9 cellular contexts compared by ENCODE assay signal in the genomic region with DNA sequence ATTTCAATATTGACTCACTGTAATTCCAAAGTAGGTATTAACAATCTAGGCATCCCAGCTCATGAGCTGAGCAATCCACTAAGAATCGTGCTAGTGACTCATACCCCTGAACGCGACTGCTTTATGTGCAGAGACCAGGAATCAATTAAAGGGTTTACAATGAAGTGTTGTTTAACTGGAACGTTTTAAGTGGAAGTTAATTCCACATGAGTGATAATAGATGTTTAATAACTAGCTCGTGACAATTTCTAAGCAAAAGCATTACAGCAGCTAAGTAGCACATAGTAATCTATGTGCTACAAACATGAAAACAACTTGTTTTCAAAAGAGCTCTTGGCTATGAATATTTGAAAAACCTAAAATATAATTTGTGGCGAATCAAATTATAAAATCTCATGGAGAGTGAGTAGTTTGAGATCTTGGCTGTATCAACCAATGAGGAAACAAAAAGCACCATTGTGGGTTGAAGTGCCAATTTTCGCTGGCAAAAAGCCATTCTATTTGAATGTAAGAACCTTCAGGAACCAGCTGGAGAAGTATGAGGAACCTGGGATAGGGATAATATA. TPM values are rescaled to one million over a fixed set of nuclear protein-coding genes. Genes with fewer than 3 reads are reported as not detected.
DNase-seq lines count a peak whose midpoint lies in the region; ATAC-seq and TF ChIP-seq lines count a peak whose summit lies in the region.
"Had no signal": no experiment of that assay in that cellular context is flagged by ENCODE, and none has a peak within 500 bp of the region (broad histone marks: within the 10 kb centered on the region; RNA-seq: fewer than 3 reads in every experiment).

No MANE protein-coding gene starts in this region.

- H3K36me3 ChIP-seq in subcutaneous abdominal adipose tissue (ENCODE audit: control insufficient read depth in 5 of 5, insufficient read depth in 5 of 5, low read length in 5 of 5) (no peaks in the 10 kb centered on the region), lower lobe of right lung (no peaks in the 10 kb centered on the region), prostate gland (no peaks in the 10 kb centered on the region)
- H3K36me3 ChIP-seq: heart left ventricle had no signal

- H3K9me3 ChIP-seq in subcutaneous abdominal adipose tissue (ENCODE audit: control insufficient read depth in 5 of 5, low read length in 5 of 5) (no peaks in the 10 kb centered on the region), lower lobe of right lung (no peaks in the 10 kb centered on the region), prostate gland (no peaks in the 10 kb centered on the region)
- H3K9me3 ChIP-seq: heart left ventricle had no signal

- DNase-seq in HPDE6-E6E7 (ENCODE audit: extremely low spot score) (peak; percentile 81), NCI-H510A (lab: John Stamatoyannopoulos, UW) (peak; percentile 23), epithelial cell of proximal tubule (ENCODE audit: low read depth) (peak; percentile 88), lower lobe of right lung (no peak), prostate gland (ENCODE audit: low spot score) (no peak)
- DNase-seq in stimulated activated CD4-positive, alpha-beta T cell treated with anti-CD3 and anti-CD28 coated beads, Interleukin-4, amount 100 ng/mL, for 4 hours, result no peak
- DNase-seq: heart left ventricle had no signal

- TF ChIP-seq POLR2A in prostate gland (IDR thresholded peaks at IDR 0.05), result no peak

- intact Hi-C loops in lower lobe of right lung (cut with DNase I), result no loop called here
- intact Hi-C loops in prostate gland (cut with DNase I), result no loop called here

- no peak overlapping the region for H3K4me3 ChIP-seq in epithelial cell of proximal tubule (ENCODE audit: low read depth, low read length)
- no peak overlapping the region for H3K4me3 ChIP-seq in subcutaneous abdominal adipose tissue (ENCODE audit: low read depth in 1 of 5, low read length in 5 of 5)
- H3K4me3 ChIP-seq in lower lobe of right lung, result no peak overlapping the region
- H3K4me3 ChIP-seq in prostate gland, result no peak overlapping the region
- H3K4me3 ChIP-seq: heart left ventricle had no signal

- H3K4me1 ChIP-seq in subcutaneous abdominal adipose tissue (ENCODE audit: control insufficient read depth in 5 of 5, insufficient read depth in 5 of 5, low read length in 5 of 5), result no peaks in the 10 kb centered on the region
- H3K4me1 ChIP-seq in lower lobe of right lung, result no peaks in the 10 kb centered on the region
- no peaks in the 10 kb centered on the region for H3K4me1 ChIP-seq in prostate gland (replicated peaks)

- H3K27me3 ChIP-seq in subcutaneous abdominal adipose tissue (ENCODE audit: control insufficient read depth in 5 of 5, insufficient read depth in 4 of 5, low read length in 5 of 5), result no peaks in the 10 kb centered on the region
- peaks cover 18% of the 10 kb centered on the region for H3K27me3 ChIP-seq in lower lobe of right lung (ENCODE audit: low read depth)
- H3K27me3 ChIP-seq in prostate gland (replicated peaks; ENCODE audit: insufficient read depth), result no peaks in the 10 kb centered on the region

- no peak overlapping the region for H3K9ac ChIP-seq in subcutaneous abdominal adipose tissue (ENCODE audit: low read length in 5 of 5)

- ATAC-seq in lower lobe of right lung (no peak), GM21423 (IDR thresholded peaks at IDR 0.05; ENCODE audit: unreplicated experiment) (no peak)

- TF ChIP-seq CTCF in epithelial cell of proximal tubule (conservative IDR thresholded peaks at IDR 0.05; ENCODE audit: low read depth, low read length) (no peak), lower lobe of right lung (IDR thresholded peaks at IDR 0.05) (no peak), prostate gland (IDR thresholded peaks at IDR 0.05) (no peak)

- WGBS in prostate gland, result 33% methylated on average over 7 of the region's 7 CpGs

- H3K27ac ChIP-seq in subcutaneous abdominal adipose tissue (ENCODE audit: low read depth, low read length), result peak overlapping the region; percentile 24
- H3K27ac ChIP-seq in lower lobe of right lung, result no peak overlapping the region
- H3K27ac ChIP-seq in prostate gland, result no peak overlapping the region

RNA-seq across cellular contexts. Expression of gene GJC1, which starts 9.4 kb away (rescaled TPM):
- total RNA-seq in epithelial cell of proximal tubule, result 42.4 and 42.5 TPM in 2 replicates
- 18.4 TPM for total RNA-seq in lower lobe of right lung
- 10 to 100 TPM in 1 of 2 donors, 1 to 10 TPM in 1; 5.3 to 18.3 TPM for total RNA-seq in prostate gland

RNA-seq across cellular contexts. Expression of gene HIGD1B, which starts 27.0 kb away (rescaled TPM):
- not detected in 2 replicates for total RNA-seq in epithelial cell of proximal tubule
- total RNA-seq in lower lobe of right lung, result 22.3 TPM
- total RNA-seq in prostate gland, result not detected

Comparison
In these comparisons a context has a peak if more than half of its experiments do, and no peak if none do; other contexts are left out.
1. DNase-seq: peak in HPDE6-E6E7 (single experiment), NCI-H510A (single experiment) and epithelial cell of proximal tubule (single experiment); none in lower lobe of right lung (single experiment), prostate gland (single experiment) and stimulated activated CD4-positive, alpha-beta T cell treated with anti-CD3 and anti-CD28 coated beads, Interleukin-4, amount 100 ng/mL, for 4 hours (0 of 2).
2. RNA of gene HIGD1B, which starts 27.0 kb away (total RNA-seq): 22.3 TPM in lower lobe of right lung (single experiment); not detected in prostate gland and not detected in epithelial cell of proximal tubule; every median in the first group is over 10 times any median in the second.